8 cellular contexts compared by ENCODE assay signal in genomic region chr12:52082026-52082667, GRCh38. TPM values are rescaled to one million over a fixed set of nuclear protein-coding genes. Genes with fewer than 3 reads are reported as not detected.
DNase-seq lines count a peak whose midpoint lies in the region; ATAC-seq, FAIRE-seq and TF ChIP-seq lines count a peak whose summit lies in the region.

No MANE protein-coding gene starts in this region.

- no peak overlapping the region for H3K9ac ChIP-seq in H1 (replicated peaks in 1 of 4; ENCODE audit: extremely low read depth in 1 of 4, low read depth in 3 of 4, low read length in 3 of 4)

- H2AK5ac ChIP-seq in H1 (ENCODE audit: low read depth, low read length): no peak overlapping the region; the same call in 1 of the 2 replicates

- no peak for TF ChIP-seq POLR2A in H1 (IDR thresholded peaks at IDR 0.05; ENCODE audit: control extremely low read depth in 1 of 2, low read depth in 2 of 2, low read length in 2 of 2)

- H3K27ac ChIP-seq in H1 (ENCODE audit: low read depth, low read length) (no peak overlapping the region), lung (ENCODE audit: low read depth in 1 of 2, low read length in 1 of 2) (peak overlapping the region in 1 of 2 donors; percentile 88), thymus (ENCODE audit: low read depth) (peak overlapping the region; percentile 36)

- POLR2A ChIA-PET in H1 (lab: Charles Lee; ENCODE audit: partially characterized antibody): interaction anchor here (1.4 to 7.7 kb wide), 6 partner anchors 12 to 193 kb away, joined by 3 to 82 read pairs (median 12); partner anchors contain the start of gene ATG101

- no peak overlapping the region for H2AFZ ChIP-seq in H1 (ENCODE audit: low read length)

- H3K27me3 ChIP-seq in H1 (replicated peaks in 1 of 4; ENCODE audit: control insufficient read depth in 3 of 4, extremely low read depth in 1 of 4, insufficient read depth in 3 of 4, low read length in 3 of 4) (peaks cover 0 to 14% (median 1%) of the 10 kb centered on the region in 4 experiments; a peak in 5 of 7 replicates), lung (ENCODE audit: control insufficient read depth, insufficient read depth) (no peaks in the 10 kb centered on the region), thymus (ENCODE audit: control insufficient read depth, insufficient read depth) (no peaks in the 10 kb centered on the region)

- H3K23me2 ChIP-seq in H1 (ENCODE audit: low read depth, low read length): peaks cover 8% of the 10 kb centered on the region; the same call in 1 of the 2 replicates

- H3K36me3 ChIP-seq in H1 (ENCODE audit: control insufficient read depth in 2 of 4, insufficient read depth in 4 of 4, low read length in 3 of 4): peaks cover 0 to 8% (median 2%) of the 10 kb centered on the region in 4 experiments; a peak in 6 of 8 replicates
- peaks cover 0 to 14% of the 10 kb centered on the region in 2 donors for H3K36me3 ChIP-seq in lung (ENCODE audit: control insufficient read depth in 2 of 2, insufficient read depth in 2 of 2, low read length in 2 of 2)
- peaks cover 30% of the 10 kb centered on the region for H3K36me3 ChIP-seq in thymus (ENCODE audit: control insufficient read depth, insufficient read depth)

- H3K56ac ChIP-seq in H1 (replicated peaks; ENCODE audit: insufficient read length, low read depth, low read length): no peak overlapping the region

- 0 out of 2 replicates have a peak overlapping the region, but pooled peaks have one; percentile 21 for H2BK20ac ChIP-seq in H1 (ENCODE audit: low read length)

- no peak overlapping the region for H3K14ac ChIP-seq in H1 (ENCODE audit: insufficient read length)

- H3K4me2 ChIP-seq in H1 (ENCODE audit: insufficient read depth in 1 of 2, low read depth in 2 of 2, low read length in 2 of 2): 0 out of 4 replicates have a peak overlapping the region, but pooled peaks of 1 of the 2 experiments have one; percentile 26

- H3K36me3 Mint-ChIP-seq in HFFc6 (ENCODE audit: low read depth): peaks cover 8% of the 10 kb centered on the region

- peak overlapping the region; percentile 44; the same call in 1 of the 2 replicates for H2BK5ac ChIP-seq in H1 (ENCODE audit: low read depth, low read length)

- peak overlapping the region; percentile 67 for H3K4me3 Mint-ChIP-seq in HFFc6

- H4K91ac ChIP-seq in H1 (replicated peaks; ENCODE audit: insufficient read length, low read length): no peak overlapping the region

- H3K9me3 ChIP-seq in H1 (ENCODE audit: insufficient read depth in 2 of 2, low read depth in 1 of 2, low read length in 1 of 2): no peaks in the 10 kb centered on the region
- no peaks in the 10 kb centered on the region for H3K9me3 ChIP-seq in lung (ENCODE audit: control insufficient read depth in 2 of 2, insufficient read depth in 1 of 2, low read length in 1 of 2)
- no peaks in the 10 kb centered on the region for H3K9me3 ChIP-seq in thymus (ENCODE audit: control insufficient read depth)

- ATAC-seq in lung (ENCODE audit: insufficient read depth, low FRiP score) (peak; percentile 37), HG02840 (IDR thresholded peaks at IDR 0.05; ENCODE audit: low FRiP score, unreplicated experiment) (no peak), GM21529 (IDR thresholded peaks at IDR 0.05; ENCODE audit: unreplicated experiment) (no peak), HG03520 (IDR thresholded peaks at IDR 0.05; ENCODE audit: unreplicated experiment) (no peak)

- peak overlapping the region; percentile 86 for H3K27ac Mint-ChIP-seq in HFFc6

- H3K9me3 Mint-ChIP-seq in HFFc6: no peaks in the 10 kb centered on the region

- H3K79me1 ChIP-seq in H1 (ENCODE audit: low read depth, low read length): no peaks in the 10 kb centered on the region; the same call in 1 of the 2 replicates

- DNase-seq in HFFc6 (no peak), H1 (ENCODE audit: low read depth in 1 of 2, low spot score in 2 of 2) (no peak), lung (ENCODE audit: low spot score) (peak; percentile 46), dermis blood vessel endothelial cell (no peak)

- H3K4me1 Mint-ChIP-seq in HFFc6 (ENCODE audit: low read depth): peaks cover 37% of the 10 kb centered on the region

- CTCF ChIA-PET in H1 (lab: Charles Lee; ENCODE audit: partially characterized antibody): interaction anchor here (1.0 to 34.1 kb wide), 23 partner anchors 9 to 107 kb away, joined by 3 to 1022 read pairs (median 8); partner anchors contain the start of genes ATG101 and NR4A1

- TF ChIP-seq RAD21 in H1 (IDR thresholded peaks at IDR 0.05 in 1 of 2, conservative IDR thresholded peaks at IDR 0.05 in 1 of 2; ENCODE audit: low read depth in 2 of 2, low read length in 2 of 2): no peak

- TF ChIP-seq CTCF in HFFc6 (IDR thresholded peaks at IDR 0.05) (no peak), H1 (IDR thresholded peaks at IDR 0.05; ENCODE audit: control extremely low read depth in 1 of 3, insufficient read depth in 1 of 3, low read depth in 1 of 3, low read length in 3 of 3) (no peak), lung (IDR thresholded peaks at IDR 0.05; ENCODE audit: control extremely low read depth, extremely low read depth) (no peak)

- H2BK15ac ChIP-seq in H1 (ENCODE audit: low read length): peak overlapping the region; percentile 53; the same call in 1 of the 2 replicates

- H3K4ac ChIP-seq in H1 (replicated peaks; ENCODE audit: insufficient read length, low read depth, low read length): no peak overlapping the region

- peaks cover 8% of the 10 kb centered on the region for H3K27me3 Mint-ChIP-seq in HFFc6 (ENCODE audit: insufficient read depth)

- no peaks in the 10 kb centered on the region for H3K79me2 ChIP-seq in H1 (ENCODE audit: control insufficient read depth in 1 of 2, insufficient read depth in 2 of 2, low read length in 2 of 2)

- H3K4me3 ChIP-seq in H1 (ENCODE audit: extremely low read depth in 1 of 4, insufficient read depth in 2 of 4, low read depth in 3 of 4, low read length in 4 of 4) (no peak overlapping the region), lung (no peak overlapping the region), thymus (ENCODE audit: low read length) (peak overlapping the region; percentile 48)

- H4K20me1 ChIP-seq in H1 (replicated peaks in 1 of 2; ENCODE audit: control insufficient read depth in 1 of 2, insufficient read depth in 2 of 2, low read length in 2 of 2): peaks cover 0 to 9% of the 10 kb centered on the region in 2 experiments

- no peak overlapping the region for H4K8ac ChIP-seq in H1 (ENCODE audit: extremely low read depth, insufficient read depth, low read length)

- H4K5ac ChIP-seq in H1 (ENCODE audit: insufficient read length, low read depth, low read length): no peak overlapping the region

- H2BK120ac ChIP-seq in H1 (replicated peaks; ENCODE audit: low read depth, low read length): no peak overlapping the region

- no peak overlapping the region; the same call in 1 of the 2 replicates for H3K18ac ChIP-seq in H1 (ENCODE audit: extremely low read depth, low read length)

- peak overlapping the region; percentile 84; the same call in 1 of the 2 replicates for H2BK12ac ChIP-seq in H1 (ENCODE audit: low read depth, low read length)

- H3K4me1 ChIP-seq in H1 (replicated peaks in 1 of 4; ENCODE audit: control insufficient read depth in 3 of 4, insufficient read depth in 4 of 4, low read length in 3 of 4): peaks cover 5 to 37% (median 14%) of the 10 kb centered on the region in 4 experiments; a peak in 6 of 7 replicates
- peaks cover 0 to 11% of the 10 kb centered on the region in 2 donors for H3K4me1 ChIP-seq in lung (ENCODE audit: control insufficient read depth in 2 of 2, insufficient read depth in 2 of 2, low read length in 2 of 2)
- peaks cover 32% of the 10 kb centered on the region for H3K4me1 ChIP-seq in thymus (ENCODE audit: control insufficient read depth, insufficient read depth, low read length)

- H3K23ac ChIP-seq in H1 (ENCODE audit: insufficient read length): no peak overlapping the region

- no peak for FAIRE-seq in H1 (lab: Jason Lieb, UNC)

- 69% methylated on average over 13 of the region's 13 CpGs; no CpG with 5 or more reads in 1 of the 2 experiments for WGBS in H1 (ENCODE audit: extremely low coverage in 1 of 2, insufficient coverage in 1 of 2, insufficient read length in 1 of 2, insufficient replicate concordance in 2 of 2, low coverage in 1 of 2, low lambda C conversion rate in 2 of 2, missing lambda C conversion rate in 1 of 2), 2 experiments
- WGBS in lung, 2 donors: 41 to 62% methylated on average over 13 of the region's 13 CpGs
- WGBS in thymus: 88% methylated on average over 13 of the region's 13 CpGs

- TF ChIP-seq EP300 in H1 (IDR thresholded peaks at IDR 0.05; ENCODE audit: borderline replicate concordance in 1 of 2, low read depth in 2 of 2, low read length in 2 of 2): no peak

RNA-seq across cellular contexts. Expression of gene SMIM41, which starts 2.6 kb away (rescaled TPM):
- not detected for total RNA-seq in HFFc6 (2021; fragmentation: NEBNext Ultra II Directional; extraction: Animal tissue kit (Norgen Biotek cat#: 25700))
- 0.28 and 0.31 TPM in 2 replicates for total RNA-seq in H1 (2021; fragmentation: NEBNext Ultra II Directional; extraction: Animal tissue kit (Norgen Biotek cat#: 25700))
- 0.91 and 0.98 TPM in 2 replicates for polyA plus RNA-seq in H1 (2011; rRNA removed)
- 0.66 TPM for polyA plus RNA-seq in H1 (2011; cell fraction: cytosol; rRNA removed)
- polyA plus RNA-seq in H1 (2011; cell fraction: nucleus; rRNA removed): 0.74 TPM
- polyA plus RNA-seq in H1 (2012, experiment 1 of 2): 0.20 to 0.56 TPM (median 0.46 TPM) in 3 of 4 replicates, not detected in the other
- 0.42 TPM for polyA plus RNA-seq in H1 (2012, experiment 2 of 2)
- polyA plus RNA-seq in H1 (2013, experiment 1 of 2): 0.08 TPM
- 0.07 TPM for polyA plus RNA-seq in H1 (2013, experiment 2 of 2)
- polyA minus RNA-seq in H1 (2011; rRNA and poly(A)+ RNA removed): 0.54 TPM in 1 of 2 replicates, not detected in the other
- not detected for polyA minus RNA-seq in H1 (2011; cell fraction: cytosol; rRNA and poly(A)+ RNA removed)
- polyA minus RNA-seq in H1 (2011; cell fraction: nucleus; rRNA and poly(A)+ RNA removed): 0.70 TPM
- total RNA-seq in lung: 1 to 10 TPM; 2.2 to 6.5 TPM
- 1 to 10 TPM; 1.9 to 7.6 TPM for polyA plus RNA-seq in lung
- polyA plus RNA-seq in thymus: 0.14 TPM
- not detected in 2 replicates for total RNA-seq in dermis blood vessel endothelial cell

RNA-seq across cellular contexts. Expression of gene ATG101, which starts 12.4 kb away (rescaled TPM):
- total RNA-seq in HFFc6 (2021; fragmentation: NEBNext Ultra II Directional; extraction: Animal tissue kit (Norgen Biotek cat#: 25700)): 10 to 100 TPM; 62.1 to 73.6 (median 66.6) TPM
- 48.9 and 49.8 TPM in 2 replicates for total RNA-seq in H1 (2021; fragmentation: NEBNext Ultra II Directional; extraction: Animal tissue kit (Norgen Biotek cat#: 25700))
- polyA plus RNA-seq in H1 (2011; rRNA removed): 55.9 and 64.9 TPM in 2 replicates
- 105 TPM for polyA plus RNA-seq in H1 (2011; cell fraction: cytosol; rRNA removed)
- polyA plus RNA-seq in H1 (2011; cell fraction: nucleus; rRNA removed): 55.5 TPM
- 46.4 to 65.2 TPM (median 63.9 TPM) in 4 replicates for polyA plus RNA-seq in H1 (2012, experiment 1 of 2)
- polyA plus RNA-seq in H1 (2012, experiment 2 of 2): 60.3 TPM
- polyA plus RNA-seq in H1 (2013, experiment 1 of 2): 25.2 TPM
- polyA plus RNA-seq in H1 (2013, experiment 2 of 2): 27.1 TPM
- polyA minus RNA-seq in H1 (2011; rRNA and poly(A)+ RNA removed): 44.4 and 61.4 TPM in 2 replicates
- polyA minus RNA-seq in H1 (2011; cell fraction: cytosol; rRNA and poly(A)+ RNA removed): 20.8 TPM
- polyA minus RNA-seq in H1 (2011; cell fraction: nucleus; rRNA and poly(A)+ RNA removed): 15.7 TPM
- 10 to 100 TPM; 22.1 to 37.2 TPM for total RNA-seq in lung
- 10 to 100 TPM; 36.2 to 64.3 TPM for polyA plus RNA-seq in lung
- polyA plus RNA-seq in thymus: 36.7 TPM
- 55.1 and 79.6 TPM in 2 replicates for total RNA-seq in dermis blood vessel endothelial cell

RNA-seq across cellular contexts. Expression of gene NR4A1, which starts 30.9 kb away (rescaled TPM):
- total RNA-seq in HFFc6 (2021; fragmentation: NEBNext Ultra II Directional; extraction: Animal tissue kit (Norgen Biotek cat#: 25700)): 10 to 100 TPM; 10.3 to 46.6 (median 43.6) TPM
- total RNA-seq in H1 (2021; fragmentation: NEBNext Ultra II Directional; extraction: Animal tissue kit (Norgen Biotek cat#: 25700)): 18.7 and 19.3 TPM in 2 replicates
- polyA plus RNA-seq in H1 (2011; rRNA removed): 23.3 and 36.0 TPM in 2 replicates
- 17.3 TPM for polyA plus RNA-seq in H1 (2011; cell fraction: cytosol; rRNA removed)
- 42.1 TPM for polyA plus RNA-seq in H1 (2011; cell fraction: nucleus; rRNA removed)
- 13.7 to 17.2 TPM (median 14.8 TPM) in 4 replicates for polyA plus RNA-seq in H1 (2012, experiment 1 of 2)
- polyA plus RNA-seq in H1 (2012, experiment 2 of 2): 12.5 TPM
- polyA plus RNA-seq in H1 (2013, experiment 1 of 2): 19.7 TPM
- polyA plus RNA-seq in H1 (2013, experiment 2 of 2): 19.0 TPM
- polyA minus RNA-seq in H1 (2011; rRNA and poly(A)+ RNA removed): 5.1 and 8.0 TPM in 2 replicates
- polyA minus RNA-seq in H1 (2011; cell fraction: cytosol; rRNA and poly(A)+ RNA removed): 14.5 TPM
- polyA minus RNA-seq in H1 (2011; cell fraction: nucleus; rRNA and poly(A)+ RNA removed): 11.1 TPM
- 10 to 100 TPM; 56.8 to 77.9 TPM for total RNA-seq in lung
- 10 to 100 TPM; 45.1 to 67.3 TPM for polyA plus RNA-seq in lung
- 106 TPM for polyA plus RNA-seq in thymus
- 0.70 and 3.1 TPM in 2 replicates for total RNA-seq in dermis blood vessel endothelial cell
